ENCODE assay signal across 23 cellular contexts in the genomic region with DNA sequence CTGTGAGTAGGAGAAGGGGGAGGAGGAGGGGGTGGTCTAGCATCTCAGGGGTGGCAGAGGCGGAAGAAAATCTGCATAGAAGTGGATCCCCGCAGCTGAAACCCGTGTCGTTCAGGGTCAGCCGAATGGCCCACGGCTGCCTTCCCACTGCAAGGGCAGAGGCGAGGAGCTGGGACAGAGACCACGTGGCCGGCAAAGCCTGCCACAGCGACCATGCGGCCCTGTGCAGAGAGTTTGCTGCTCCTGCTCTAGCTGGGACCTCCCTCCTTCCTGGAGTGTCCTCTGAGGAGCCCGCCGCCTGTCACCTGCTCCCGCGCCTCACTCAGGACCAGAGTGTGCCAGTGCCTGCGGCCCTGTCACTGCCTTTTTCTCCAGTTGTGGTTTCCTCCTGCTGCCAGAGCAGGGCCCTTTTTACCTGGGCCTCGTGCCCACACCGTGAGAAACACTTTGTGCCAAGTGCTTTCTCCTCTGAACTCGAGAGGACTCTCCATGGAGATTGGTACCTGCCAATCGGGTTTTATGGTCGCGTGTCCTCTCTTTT. TPM values are rescaled to one million over a fixed set of nuclear protein-coding genes. Genes with fewer than 3 reads are reported as not detected.
DNase-seq lines count a peak whose midpoint lies in the region; FAIRE-seq and TF ChIP-seq lines count a peak whose summit lies in the region.
"Had no signal": no experiment of that assay in that cellular context is flagged by ENCODE, and none has a peak within 500 bp of the region (broad histone marks: within the 10 kb centered on the region; RNA-seq: fewer than 3 reads in every experiment).

No MANE protein-coding gene starts in this region.

- H3K36me3 ChIP-seq in breast epithelium (no peaks in the 10 kb centered on the region), H1 (ENCODE audit: control insufficient read depth in 2 of 4, insufficient read depth in 4 of 4, low read length in 3 of 4) (no peaks in the 10 kb centered on the region)
- H3K36me3 ChIP-seq: HAP-1, tibial nerve had no signal

- no peak overlapping the region for H2BK5ac ChIP-seq in H1 (ENCODE audit: low read depth, low read length)

- H4K8ac ChIP-seq in H1 (ENCODE audit: extremely low read depth, insufficient read depth, low read length): no peak overlapping the region

- no peak overlapping the region for H3K23ac ChIP-seq in H1 (ENCODE audit: insufficient read length)

- 79% methylated on average over 22 of the region's 22 CpGs; no CpG with 5 or more reads in 1 of the 2 experiments for WGBS in H1 (ENCODE audit: extremely low coverage in 1 of 2, insufficient coverage in 1 of 2, insufficient read length in 1 of 2, insufficient replicate concordance in 2 of 2, low coverage in 1 of 2, low lambda C conversion rate in 2 of 2, missing lambda C conversion rate in 1 of 2), 2 experiments

- H2BK12ac ChIP-seq in H1 (ENCODE audit: low read depth, low read length): no peak overlapping the region

- H3K4me1 ChIP-seq in breast epithelium (no peaks in the 10 kb centered on the region), H1 (replicated peaks in 1 of 4; ENCODE audit: control insufficient read depth in 3 of 4, insufficient read depth in 4 of 4, low read length in 3 of 4) (peaks cover 0 to 5% (median under 1%) of the 10 kb centered on the region in 4 experiments; a peak in 3 of 7 replicates)
- H3K4me1 ChIP-seq: HAP-1 had no signal

- H3K14ac ChIP-seq in H1 (ENCODE audit: insufficient read length): no peak overlapping the region

- H3K9me3 ChIP-seq in breast epithelium (no peaks in the 10 kb centered on the region), H1 (ENCODE audit: insufficient read depth in 2 of 2, low read depth in 1 of 2, low read length in 1 of 2) (no peaks in the 10 kb centered on the region)
- H3K9me3 ChIP-seq: HAP-1, tibial nerve had no signal

- H2BK20ac ChIP-seq in H1 (ENCODE audit: low read length): no peak overlapping the region

- no peak for TF ChIP-seq RAD21 in H1 (IDR thresholded peaks at IDR 0.05 in 1 of 2, conservative IDR thresholded peaks at IDR 0.05 in 1 of 2; ENCODE audit: low read depth in 2 of 2, low read length in 2 of 2)

- CTCF ChIA-PET in MCF 10A (lab: Yijun Ruan, JAX) (no interaction called here), H1 (lab: Charles Lee; ENCODE audit: partially characterized antibody) (no interaction called here)

- no peak overlapping the region for H4K91ac ChIP-seq in H1 (replicated peaks; ENCODE audit: insufficient read length, low read length)

- no peaks in the 10 kb centered on the region for H3K9me3 Mint-ChIP-seq in MCF 10A (ENCODE audit: unreplicated experiment)
- H3K9me3 Mint-ChIP-seq: activated naive CD8-positive, alpha-beta T cell treated with anti-CD3 and anti-CD28 coated beads, Interleukin-2, amount 10 ng/mL, durations not matched to agents 7 days and 5 days; activated T-helper 17 cell treated with anti-CD3 and anti-CD28 coated beads, Interleukin-2, amount 50 U/mL, for 72 hours; brain; dendritic cell treated with granulocyte-macrophage colony-stimulating factor and Interleukin-4, amounts not matched to agents 40 ng/mL and 50 ng/mL, for 4 days; stimulated activated effector memory CD8-positive, alpha-beta T cell treated with anti-CD3 and anti-CD28 coated beads, Interleukin-12 subunit alpha, Interleukin-12 subunit beta, amount 100 ng/mL, for 72 hours had no signal

- H2BK15ac ChIP-seq in H1 (ENCODE audit: low read length): no peak overlapping the region; the same call in 1 of the 2 replicates

- no peaks in the 10 kb centered on the region for H3K4me1 Mint-ChIP-seq in MCF 10A (ENCODE audit: insufficient read depth, unreplicated experiment)
- H3K4me1 Mint-ChIP-seq: brain had no signal

- POLR2A ChIA-PET in MCF 10A (lab: Yijun Ruan, JAX): no interaction called here
- POLR2A ChIA-PET in H1 (lab: Charles Lee; ENCODE audit: partially characterized antibody): interaction anchor here (0.6 kb wide), 1 partner anchor 10 kb away, joined by 3 read pairs; no protein-coding TSS in a partner anchor

- H2AK5ac ChIP-seq in H1 (ENCODE audit: low read depth, low read length): no peak overlapping the region

- H3K27me3 ChIP-seq in breast epithelium (peaks cover 18 to 45% of the 10 kb centered on the region in 2 donors), H1 (replicated peaks in 1 of 4; ENCODE audit: control insufficient read depth in 3 of 4, extremely low read depth in 1 of 4, insufficient read depth in 3 of 4, low read length in 3 of 4) (peaks cover 17 to 37% (median 28%) of the 10 kb centered on the region in 4 experiments; a peak in 6 of 7 replicates)

- no peaks in the 10 kb centered on the region; the same call in 1 of the 2 replicates for H3K23me2 ChIP-seq in H1 (ENCODE audit: low read depth, low read length)

- no peak for FAIRE-seq in H1 (lab: Jason Lieb, UNC)
- FAIRE-seq: endothelial cell of umbilical vein had no signal

- BruUV-seq in MCF 10A (replicated peaks; lab: Mats Ljungman, UMichigan): no TSS peak

- H3K4me3 ChIP-seq in breast epithelium (no peak overlapping the region), H1 (ENCODE audit: extremely low read depth in 1 of 4, insufficient read depth in 2 of 4, low read depth in 3 of 4, low read length in 4 of 4) (no peak overlapping the region)
- H3K4me3 ChIP-seq: HAP-1, PC-9, tibial nerve had no signal

- no peak overlapping the region for H4K5ac ChIP-seq in H1 (ENCODE audit: insufficient read length, low read depth, low read length)

- no peaks in the 10 kb centered on the region for H3K79me1 ChIP-seq in H1 (ENCODE audit: low read depth, low read length)

- H3K18ac ChIP-seq in H1 (ENCODE audit: extremely low read depth, low read length): no peak overlapping the region

- no peak overlapping the region for H3K4ac ChIP-seq in H1 (replicated peaks; ENCODE audit: insufficient read length, low read depth, low read length)

- H3K27ac Mint-ChIP-seq in MCF 10A (ENCODE audit: low read depth, unreplicated experiment): no peak overlapping the region
- H3K27ac Mint-ChIP-seq: activated CD8-positive, alpha-beta memory T cell treated with anti-CD3 and anti-CD28 coated beads, Interleukin-2, amount 10 ng/mL, durations not matched to agents 7 days and 5 days; activated naive CD8-positive, alpha-beta T cell treated with anti-CD3 and anti-CD28 coated beads, Interleukin-2, amount 10 ng/mL, durations not matched to agents 7 days and 5 days; activated T-helper 17 cell treated with anti-CD3 and anti-CD28 coated beads, Interleukin-2, amount 50 U/mL, for 72 hours; brain; CD4-positive, CD25-positive, alpha-beta regulatory T cell; dendritic cell treated with granulocyte-macrophage colony-stimulating factor and Interleukin-4, amounts not matched to agents 40 ng/mL and 50 ng/mL, for 4 days; stimulated activated effector memory CD8-positive, alpha-beta T cell treated with anti-CD3 and anti-CD28 coated beads, Interleukin-12 subunit alpha, Interleukin-12 subunit beta, amount 100 ng/mL, for 72 hours had no signal

- H3K9ac ChIP-seq in H1 (replicated peaks in 1 of 4; ENCODE audit: extremely low read depth in 1 of 4, low read depth in 3 of 4, low read length in 3 of 4): no peak overlapping the region

- no peak overlapping the region for H3K4me2 ChIP-seq in H1 (ENCODE audit: insufficient read depth in 1 of 2, low read depth in 2 of 2, low read length in 2 of 2)
- H3K4me2 ChIP-seq: PC-9 had no signal

- TF ChIP-seq EP300 in H1 (IDR thresholded peaks at IDR 0.05; ENCODE audit: borderline replicate concordance in 1 of 2, low read depth in 2 of 2, low read length in 2 of 2): no peak

- no peaks in the 10 kb centered on the region for H3K27me3 Mint-ChIP-seq in MCF 10A (ENCODE audit: insufficient read depth, unreplicated experiment)
- H3K27me3 Mint-ChIP-seq: activated T-helper 17 cell treated with anti-CD3 and anti-CD28 coated beads, Interleukin-2, amount 50 U/mL, for 72 hours had no signal

- intact Hi-C loops in breast epithelium (cut with DNase I; ENCODE audit: low total_unique reads) (no loop called here), MCF 10A (cut with micrococcal nuclease) (no loop called here)

- no peak overlapping the region for H2AFZ ChIP-seq in H1 (ENCODE audit: low read length)
- H2AFZ ChIP-seq: PC-9 had no signal

- H3K27ac ChIP-seq in breast epithelium: no peak overlapping the region
- no peak overlapping the region for H3K27ac ChIP-seq in H1 (ENCODE audit: low read depth, low read length)
- H3K27ac ChIP-seq: PC-9, tibial nerve had no signal

- no peak overlapping the region for H3K4me3 Mint-ChIP-seq in MCF 10A (ENCODE audit: unreplicated experiment)
- H3K4me3 Mint-ChIP-seq: activated CD8-positive, alpha-beta memory T cell treated with anti-CD3 and anti-CD28 coated beads, Interleukin-2, amount 10 ng/mL, durations not matched to agents 7 days and 5 days; activated naive CD8-positive, alpha-beta T cell treated with anti-CD3 and anti-CD28 coated beads, Interleukin-2, amount 10 ng/mL, durations not matched to agents 7 days and 5 days; activated T-helper 17 cell treated with anti-CD3 and anti-CD28 coated beads, Interleukin-2, amount 50 U/mL, for 72 hours; brain; dendritic cell treated with granulocyte-macrophage colony-stimulating factor and Interleukin-4, amounts not matched to agents 40 ng/mL and 50 ng/mL, for 4 days; stimulated activated effector memory CD8-positive, alpha-beta T cell treated with anti-CD3 and anti-CD28 coated beads, Interleukin-12 subunit alpha, Interleukin-12 subunit beta, amount 100 ng/mL, for 72 hours had no signal

- peak; percentile 77 to 79 for DNase-seq in breast epithelium (ENCODE audit: low spot score in 2 of 2)
- DNase-seq in MCF 10A (ENCODE audit: unreplicated experiment): no peak
- peak; percentile 62 for DNase-seq in NCI-H2107 (lab: John Stamatoyannopoulos, UW)
- no peak for DNase-seq in H1 (ENCODE audit: low read depth in 1 of 2, low spot score in 2 of 2)
- no peak for DNase-seq in GM03348 (ENCODE audit: low spot score)
- no peak for DNase-seq in COR-L47 (lab: John Stamatoyannopoulos, UW)
- DNase-seq in T-helper 1 cell: no peak
- no peak for DNase-seq in dedifferentiated amniotic fluid mesenchymal stem cell (ENCODE audit: extremely low spot score)
- DNase-seq: activated CD8-positive, alpha-beta memory T cell treated with anti-CD3 and anti-CD28 coated beads, Interleukin-2, amount 10 ng/mL, durations not matched to agents 7 days and 5 days; activated naive CD8-positive, alpha-beta T cell treated with anti-CD3 and anti-CD28 coated beads, Interleukin-2, amount 10 ng/mL, durations not matched to agents 7 days and 5 days; CD4-positive, CD25-positive, alpha-beta regulatory T cell; KBM-7; NCI-H146; NCI-H526 treated with DMSO at 0.1 percent for 48 hours; PC-9; T1000 had no signal

- H2BK120ac ChIP-seq in H1 (replicated peaks; ENCODE audit: low read depth, low read length): no peak overlapping the region

- H3K36me3 Mint-ChIP-seq in MCF 10A (ENCODE audit: insufficient read depth, unreplicated experiment): no peaks in the 10 kb centered on the region
- H3K36me3 Mint-ChIP-seq: activated CD8-positive, alpha-beta memory T cell treated with anti-CD3 and anti-CD28 coated beads, Interleukin-2, amount 10 ng/mL, durations not matched to agents 7 days and 5 days; activated naive CD8-positive, alpha-beta T cell treated with anti-CD3 and anti-CD28 coated beads, Interleukin-2, amount 10 ng/mL, durations not matched to agents 7 days and 5 days; brain; CD4-positive, CD25-positive, alpha-beta regulatory T cell; stimulated activated effector memory CD8-positive, alpha-beta T cell treated with anti-CD3 and anti-CD28 coated beads, Interleukin-12 subunit alpha, Interleukin-12 subunit beta, amount 100 ng/mL, for 72 hours had no signal

- TF ChIP-seq CTCF in breast epithelium (IDR thresholded peaks at IDR 0.05): no peak
- no peak for TF ChIP-seq CTCF in MCF 10A (IDR thresholded peaks at IDR 0.05; ENCODE audit: unreplicated experiment)
- TF ChIP-seq CTCF in H1 (IDR thresholded peaks at IDR 0.05; ENCODE audit: control extremely low read depth in 1 of 3, insufficient read depth in 1 of 3, low read depth in 1 of 3, low read length in 3 of 3): no peak

- H3K56ac ChIP-seq in H1 (replicated peaks; ENCODE audit: insufficient read length, low read depth, low read length): no peak overlapping the region

- H3K79me2 ChIP-seq in H1 (ENCODE audit: control insufficient read depth in 1 of 2, insufficient read depth in 2 of 2, low read length in 2 of 2): no peaks in the 10 kb centered on the region

- peaks cover 0 to 2% of the 10 kb centered on the region in 2 experiments for H4K20me1 ChIP-seq in H1 (replicated peaks in 1 of 2; ENCODE audit: control insufficient read depth in 1 of 2, insufficient read depth in 2 of 2, low read length in 2 of 2)

- TF ChIP-seq POLR2A in breast epithelium (IDR thresholded peaks at IDR 0.05) (no peak), H1 (IDR thresholded peaks at IDR 0.05; ENCODE audit: control extremely low read depth in 1 of 2, low read depth in 2 of 2, low read length in 2 of 2) (no peak)

RNA-seq across cellular contexts. Expression of gene TRPM2, which starts 5.4 kb away (rescaled TPM):
- total RNA-seq in breast epithelium (1 to 10 TPM; 4.3 to 7.9 (median 7.2) TPM), MCF 10A (2022) (10.0 and 11.0 TPM in 2 replicates)
- 0.28 and 0.36 TPM in 2 replicates for total RNA-seq in H1 (2021; fragmentation: NEBNext Ultra II Directional; extraction: Animal tissue kit (Norgen Biotek cat#: 25700))
- polyA plus RNA-seq in H1 (2011; rRNA removed): 0.17 and 0.27 TPM in 2 replicates
- 0.27 TPM for polyA plus RNA-seq in H1 (2011; cell fraction: cytosol; rRNA removed)
- polyA plus RNA-seq in H1 (2011; cell fraction: nucleus; rRNA removed): 0.64 TPM
- polyA plus RNA-seq in H1 (2012, experiment 1 of 2): 0.13 to 0.59 TPM (median 0.25 TPM) in 4 replicates
- 0.10 TPM for polyA plus RNA-seq in H1 (2012, experiment 2 of 2)
- polyA plus RNA-seq in H1 (2013, experiment 1 of 2): 0.30 TPM
- polyA plus RNA-seq in H1 (2013, experiment 2 of 2): 0.15 TPM
- 0.17 and 0.22 TPM in 2 replicates for polyA minus RNA-seq in H1 (2011; rRNA and poly(A)+ RNA removed)
- polyA minus RNA-seq in H1 (2011; cell fraction: cytosol; rRNA and poly(A)+ RNA removed): 1.5 TPM
- polyA minus RNA-seq in H1 (2011; cell fraction: nucleus; rRNA and poly(A)+ RNA removed): 1.2 TPM
- total RNA-seq: endothelial cell of umbilical vein, PC-9 had no signal
- polyA plus RNA-seq: endothelial cell of umbilical vein had no signal

RNA-seq across cellular contexts. Expression of gene CFAP410, which starts 8.8 kb away (rescaled TPM):
- total RNA-seq in breast epithelium (10 to 100 TPM; 22.2 to 31.1 (median 27.8) TPM), MCF 10A (2022) (10.1 and 13.3 TPM in 2 replicates)
- 10.6 and 11.6 TPM in 2 replicates for total RNA-seq in H1 (2021; fragmentation: NEBNext Ultra II Directional; extraction: Animal tissue kit (Norgen Biotek cat#: 25700))
- 12.0 and 20.5 TPM in 2 replicates for polyA plus RNA-seq in H1 (2011; rRNA removed)
- 14.8 TPM for polyA plus RNA-seq in H1 (2011; cell fraction: cytosol; rRNA removed)
- polyA plus RNA-seq in H1 (2011; cell fraction: nucleus; rRNA removed): 59.6 TPM
- polyA plus RNA-seq in H1 (2012, experiment 1 of 2): 6.5 to 11.7 TPM (median 11.0 TPM) in 4 replicates
- polyA plus RNA-seq in H1 (2012, experiment 2 of 2): 5.2 TPM
- 9.3 TPM for polyA plus RNA-seq in H1 (2013, experiment 1 of 2)
- 7.4 TPM for polyA plus RNA-seq in H1 (2013, experiment 2 of 2)
- 2.4 and 2.6 TPM in 2 replicates for polyA minus RNA-seq in H1 (2011; rRNA and poly(A)+ RNA removed)
- polyA minus RNA-seq in H1 (2011; cell fraction: cytosol; rRNA and poly(A)+ RNA removed): 4.1 TPM
- 7.8 TPM for polyA minus RNA-seq in H1 (2011; cell fraction: nucleus; rRNA and poly(A)+ RNA removed)

RNA-seq across cellular contexts. Expression of gene PFKL, which starts 48.1 kb away (rescaled TPM):
- 100 to 1,000 TPM in 1 of 3 donors, 10 to 100 TPM in 2; 80.9 to 101 (median 97.9) TPM for total RNA-seq in breast epithelium
- 68.0 and 90.2 TPM in 2 replicates for total RNA-seq in MCF 10A (2022)
- total RNA-seq in H1 (2021; fragmentation: NEBNext Ultra II Directional; extraction: Animal tissue kit (Norgen Biotek cat#: 25700)): 76.7 and 82.3 TPM in 2 replicates
- 80.2 and 106 TPM in 2 replicates for polyA plus RNA-seq in H1 (2011; rRNA removed)
- 87.2 TPM for polyA plus RNA-seq in H1 (2011; cell fraction: cytosol; rRNA removed)
- polyA plus RNA-seq in H1 (2011; cell fraction: nucleus; rRNA removed): 210 TPM
- 40.8 to 95.9 TPM (median 88.0 TPM) in 4 replicates for polyA plus RNA-seq in H1 (2012, experiment 1 of 2)
- 60.1 TPM for polyA plus RNA-seq in H1 (2012, experiment 2 of 2)
- 42.3 TPM for polyA plus RNA-seq in H1 (2013, experiment 1 of 2)
- polyA plus RNA-seq in H1 (2013, experiment 2 of 2): 40.2 TPM
- polyA minus RNA-seq in H1 (2011; rRNA and poly(A)+ RNA removed): 32.1 and 43.0 TPM in 2 replicates
- 45.9 TPM for polyA minus RNA-seq in H1 (2011; cell fraction: cytosol; rRNA and poly(A)+ RNA removed)
- polyA minus RNA-seq in H1 (2011; cell fraction: nucleus; rRNA and poly(A)+ RNA removed): 49.0 TPM

Comparison
In these comparisons a context has a peak if more than half of its experiments do, and no peak if none do; other contexts are left out.
1. DNase-seq: peak in breast epithelium (2 of 2) and NCI-H2107 (single experiment); none in MCF 10A (single experiment), H1 (0 of 2), GM03348 (single experiment), COR-L47 (single experiment), T-helper 1 cell (0 of 5) and dedifferentiated amniotic fluid mesenchymal stem cell (single experiment).